ENCODE assay signal across 8 cellular contexts in genomic region chr17:73657473-73658116, GRCh38. TPM values are rescaled to one million over a fixed set of nuclear protein-coding genes. Genes with fewer than 3 reads are reported as not detected.
DNase-seq lines count a peak whose midpoint lies in the region; ATAC-seq, FAIRE-seq and TF ChIP-seq lines count a peak whose summit lies in the region.

No MANE protein-coding gene starts in this region.

- no peak overlapping the region for H3K4me2 ChIP-seq in PC-9

- no TSS peak for BruUV-seq in PC-9 (replicated peaks; lab: Mats Ljungman, UMichigan)

- no peak for FAIRE-seq in pancreas (lab: Jason Lieb, UNC)

- H4K20me1 ChIP-seq in PC-9 (ENCODE audit: insufficient read depth): no peaks in the 10 kb centered on the region

- POLR2A ChIA-PET in HEK293T (lab: Yijun Ruan, JAX): no interaction called here
- POLR2A ChIA-PET in PC-9 (lab: Charles Lee; ENCODE audit: unreplicated experiment): no interaction called here

- WGBS in esophagus muscularis mucosa: 14% methylated on average over 11 of the region's 11 CpGs
- WGBS in pancreas, 2 donors: 3 to 5% methylated on average over 11 of the region's 11 CpGs

- H3K4me1 ChIP-seq in BE2C: no peaks in the 10 kb centered on the region
- H3K4me1 ChIP-seq in PC-9 (replicated peaks; ENCODE audit: insufficient read depth): no peaks in the 10 kb centered on the region
- H3K4me1 ChIP-seq in esophagus muscularis mucosa: no peaks in the 10 kb centered on the region
- no peaks in the 10 kb centered on the region for H3K4me1 ChIP-seq in pancreas

- CTCF ChIA-PET in HEK293T (lab: Yijun Ruan, JAX) (interaction anchor here (0.6 kb wide), 1 partner anchor 149 kb away, joined by 3 read pairs; no protein-coding TSS in a partner anchor), PC-9 (lab: Charles Lee) (no interaction called here)

- H3K79me2 ChIP-seq in PC-9 (ENCODE audit: low read depth): no peaks in the 10 kb centered on the region

- H2AFZ ChIP-seq in PC-9: no peak overlapping the region

- peak in 3 of 4 donors; percentile 79 to 88 (median 79) for ATAC-seq in pancreas
- no peak for ATAC-seq in GM21526 (IDR thresholded peaks at IDR 0.05; ENCODE audit: low FRiP score, unreplicated experiment)
- no peak for ATAC-seq in GM21447 (IDR thresholded peaks at IDR 0.05; ENCODE audit: unreplicated experiment)

- TF ChIP-seq POLR2A in esophagus muscularis mucosa (IDR thresholded peaks at IDR 0.05; ENCODE audit: low read depth): no peak

- H3K9me2 ChIP-seq in PC-9 (ENCODE audit: insufficient read depth): no peaks in the 10 kb centered on the region

- no peaks in the 10 kb centered on the region for H3F3A ChIP-seq in PC-9 (ENCODE audit: insufficient read depth, low read depth)

- no peak overlapping the region for H3K27ac ChIP-seq in PC-9
- H3K27ac ChIP-seq in esophagus muscularis mucosa (replicated peaks in 1 of 4): no peak overlapping the region
- no peak overlapping the region for H3K27ac ChIP-seq in pancreas

- TF ChIP-seq EP300 in esophagus muscularis mucosa (IDR thresholded peaks at IDR 0.05): no peak

- H3K36me3 ChIP-seq in BE2C (no peaks in the 10 kb centered on the region), PC-9 (ENCODE audit: low read depth) (no peaks in the 10 kb centered on the region), esophagus muscularis mucosa (no peaks in the 10 kb centered on the region), pancreas (no peaks in the 10 kb centered on the region)

- DNase-seq in BE2C (peak; percentile 84), HEK293T (ENCODE audit: extremely low spot score) (peak; percentile 71), PC-9 (peak in 1 of 2 experiments; percentile 12), esophagus muscularis mucosa (ENCODE audit: extremely low spot score) (peak; percentile 88), pancreas (peak; percentile 25 to 85 (median 50)), middle frontal gyrus (ENCODE audit: extremely low spot score, low spot score) (no peak)

- intact Hi-C loops in PC-9 (cut with micrococcal nuclease; ENCODE audit: unreplicated experiment): no loop called here
- intact Hi-C loops in esophagus muscularis mucosa (cut with DNase I): no loop called here
- intact Hi-C loops in pancreas (cut with DNase I): no loop called here

- no peaks in the 10 kb centered on the region for H3K9me3 ChIP-seq in BE2C
- peaks cover 5% of the 10 kb centered on the region for H3K9me3 ChIP-seq in PC-9 (ENCODE audit: insufficient read depth, low read depth)
- peaks cover 0 to 21% (median 15%) of the 10 kb centered on the region in 4 donors for H3K9me3 ChIP-seq in esophagus muscularis mucosa
- no peaks in the 10 kb centered on the region for H3K9me3 ChIP-seq in pancreas

- H3K27me3 ChIP-seq in BE2C: no peaks in the 10 kb centered on the region
- H3K27me3 ChIP-seq in PC-9 (ENCODE audit: insufficient read depth, low read depth): peaks cover 77% of the 10 kb centered on the region
- peaks cover 0 to 49% (median 0%) of the 10 kb centered on the region in 4 donors for H3K27me3 ChIP-seq in esophagus muscularis mucosa
- H3K27me3 ChIP-seq in pancreas: no peaks in the 10 kb centered on the region

- H3K4me3 ChIP-seq in BE2C (ENCODE audit: low read depth, low read length): no peak overlapping the region
- no peak overlapping the region for H3K4me3 ChIP-seq in PC-9
- H3K4me3 ChIP-seq in esophagus muscularis mucosa: no peak overlapping the region
- no peak overlapping the region for H3K4me3 ChIP-seq in pancreas

- TF ChIP-seq CTCF in BE2C (IDR thresholded peaks at IDR 0.05; ENCODE audit: low read depth, low read length): peak; percentile 91
- TF ChIP-seq CTCF in PC-9 (conservative IDR thresholded peaks at IDR 0.05): peak; percentile 54
- TF ChIP-seq CTCF in esophagus muscularis mucosa (IDR thresholded peaks at IDR 0.05): peak in 2 of 3 experiments; percentile 39 to 44
- TF ChIP-seq CTCF in pancreas (IDR thresholded peaks at IDR 0.05): peak in 2 of 4 donors; percentile 34 to 44

TF ChIP-seq in HEK293T, 16 proteins besides CTCF, POLR2A, EP300 and RAD21:
- TF ChIP-seq SP1 (IDR thresholded peaks at IDR 0.05): no peak
- TF ChIP-seq NFRKB (IDR thresholded peaks at IDR 0.05): no peak
- peak; percentile 59 for TF ChIP-seq L3MBTL2 (conservative IDR thresholded peaks at IDR 0.05)

RNA-seq across cellular contexts. Expression of gene SDK2, which starts 13.3 kb away (rescaled TPM):
- 3.5 TPM for polyA plus RNA-seq in BE2C (2012; ENCODE audit: insufficient read depth, insufficient read length, low read depth)
- 0.04 TPM in 1 of 2 replicates, not detected in the other for total RNA-seq in PC-9 (2021)
- total RNA-seq in esophagus muscularis mucosa: 1 to 10 TPM in 2 of 4 donors, under 1 TPM in 2; 0.42 to 2.0 (median 1.2) TPM
- under 1 TPM; 0.14 to 0.31 (median 0.21) TPM for total RNA-seq in pancreas
- polyA plus RNA-seq in pancreas: under 1 TPM; 0.04 to 0.07 TPM

Comparison
In these comparisons a context has a peak if more than half of its experiments do, and no peak if none do; other contexts are left out.
1. ATAC-seq: peak in pancreas (3 of 4); none in GM21526 (single experiment) and GM21447 (single experiment).